10 cellular contexts compared by ENCODE assay signal in the genomic region with DNA sequence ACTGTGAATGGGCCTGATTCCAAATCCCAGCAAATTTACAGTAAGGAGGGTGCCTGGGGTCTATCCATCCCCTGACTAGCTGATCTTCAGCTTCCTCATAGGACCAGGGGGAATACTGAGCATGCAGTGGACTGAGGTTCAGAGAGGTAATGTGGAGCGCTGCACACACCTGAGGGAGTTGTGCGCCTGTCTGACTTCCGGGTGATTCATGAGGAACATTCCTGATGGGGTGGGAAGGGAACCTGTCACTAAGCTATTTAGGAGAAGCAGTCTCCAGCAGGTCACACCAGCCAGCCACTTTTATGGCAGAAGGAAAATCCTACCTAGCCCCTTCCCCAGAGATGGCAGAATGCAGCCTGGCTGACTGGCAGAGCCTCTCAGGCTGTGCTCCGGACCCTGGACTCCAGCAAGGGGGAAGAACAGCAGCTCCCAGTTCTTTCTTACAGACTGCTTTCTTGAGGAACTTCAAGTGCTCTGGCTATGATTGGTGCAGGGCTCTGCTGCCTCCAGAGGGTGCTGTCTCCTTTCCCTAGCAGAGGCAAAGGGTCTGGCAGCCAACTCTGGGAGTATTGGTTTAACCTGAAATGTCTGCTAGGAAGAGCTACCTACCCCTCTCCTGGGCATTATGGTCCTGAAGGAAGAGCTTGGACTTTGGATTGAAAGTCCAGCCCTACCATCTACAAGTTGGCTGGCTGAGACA. TPM values are rescaled to one million over a fixed set of nuclear protein-coding genes. Genes with fewer than 3 reads are reported as not detected.
"Had no signal": no experiment of that assay in that cellular context is flagged by ENCODE, and none has a peak within 500 bp of the region (broad histone marks: within the 10 kb centered on the region; RNA-seq: fewer than 3 reads in every experiment).

No MANE protein-coding gene starts in this region.

RNA-seq across cellular contexts. Expression of a gene that starts 2.5 kb away (rescaled TPM):
- total RNA-seq: activated CD4-positive, alpha-beta T cell treated with anti-CD3 and anti-CD28 coated beads, Interleukin-2, amount 10 ng/mL, durations not matched to agents 24 days and 14 days; activated naive CD4-positive, alpha-beta T cell treated with anti-CD3 and anti-CD28 coated beads for 36 hours; body of pancreas; dermis microvascular lymphatic vessel endothelial cell; esophagus squamous epithelium; gastrocnemius medialis; lung microvascular endothelial cell; naive thymus-derived CD8-positive, alpha-beta T cell; T-helper 1 cell treated with Interleukin-12 subunit alpha and Interleukin-12 subunit beta and Interleukin-4 antibody, amounts not matched to agents 30 ng/mL and 1 ng/mL, for 36 hours had no signal
- polyA plus RNA-seq: naive thymus-derived CD8-positive, alpha-beta T cell; SK-N-SH had no signal
